17 cellular contexts compared by ENCODE assay signal in the genomic region with DNA sequence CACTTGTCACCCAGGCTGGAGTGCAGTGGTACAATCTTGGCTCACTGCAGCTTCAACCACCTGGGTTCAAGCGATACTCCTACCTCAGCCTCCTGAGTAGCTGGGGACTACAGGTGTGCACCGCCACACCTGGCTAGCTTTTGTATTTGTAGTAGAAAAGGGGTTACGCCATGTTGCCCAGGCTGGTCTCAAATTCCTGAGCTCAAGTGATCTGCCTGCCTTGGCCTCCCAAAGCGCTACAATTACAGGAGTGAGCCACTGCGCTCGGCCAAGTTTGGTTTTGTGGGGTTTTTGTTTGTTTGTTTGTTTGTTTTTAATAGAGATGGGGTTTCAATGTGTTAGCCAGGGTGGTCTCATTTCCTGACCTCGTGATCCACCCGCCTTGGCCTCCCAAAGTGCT. TPM values are rescaled to one million over a fixed set of nuclear protein-coding genes. Genes with fewer than 3 reads are reported as not detected.
DNase-seq lines count a peak whose midpoint lies in the region; ATAC-seq, FAIRE-seq and TF ChIP-seq lines count a peak whose summit lies in the region.
"Had no signal": no experiment of that assay in that cellular context is flagged by ENCODE, and none has a peak within 500 bp of the region (broad histone marks: within the 10 kb centered on the region; RNA-seq: fewer than 3 reads in every experiment).

No MANE protein-coding gene starts in this region.

- TF ChIP-seq POLR2A in breast epithelium (IDR thresholded peaks at IDR 0.05) (no peak), HCT116 (IDR thresholded peaks at IDR 0.05; ENCODE audit: borderline replicate concordance, extremely low read depth, insufficient read depth, insufficient read length) (no peak)

- H3K4me2 ChIP-seq in mammary epithelial cell (ENCODE audit: insufficient read depth, low read depth, low read length) (no peak overlapping the region), HCT116 (ENCODE audit: low read length) (no peak overlapping the region)
- H3K4me2 ChIP-seq: BLaER1 had no signal

- intact Hi-C loops in mammary epithelial cell (cut with micrococcal nuclease) (no loop called here), breast epithelium (cut with DNase I; ENCODE audit: low total_unique reads) (no loop called here), HCT116 (cut with micrococcal nuclease) (no loop called here)

- H3K4me1 ChIP-seq in mammary epithelial cell (ENCODE audit: insufficient read depth, low read length) (no peaks in the 10 kb centered on the region), breast epithelium (no peaks in the 10 kb centered on the region), HCT116 (ENCODE audit: control insufficient read depth in 1 of 2, insufficient read depth in 2 of 2, low read length in 2 of 2) (no peaks in the 10 kb centered on the region), foreskin keratinocyte (no peaks in the 10 kb centered on the region)
- H3K4me1 ChIP-seq: BLaER1 had no signal

- H2AFZ ChIP-seq in mammary epithelial cell (ENCODE audit: low read depth, low read length) = no peak overlapping the region
- no peak overlapping the region for H2AFZ ChIP-seq in HCT116 (ENCODE audit: low read depth, low read length, poor library complexity, severe bottlenecking)

- H3K36me3 ChIP-seq in mammary epithelial cell (ENCODE audit: insufficient read depth, low read length) = peaks cover 23% of the 10 kb centered on the region
- no peaks in the 10 kb centered on the region for H3K36me3 ChIP-seq in breast epithelium
- H3K36me3 ChIP-seq in HCT116 (ENCODE audit: control insufficient read depth in 1 of 2, insufficient read depth in 2 of 2, low read length in 2 of 2) = peaks cover 40 to 48% of the 10 kb centered on the region in 2 experiments

- WGBS in mammary epithelial cell (ENCODE audit: low coverage, missing lambda C conversion rate) = 97% methylated on average over 8 of the region's 8 CpGs

- CTCF ChIA-PET in mammary epithelial cell (lab: Charles Lee; ENCODE audit: low non-redundant PET) (no interaction called here), HCT116 (lab: Charles Lee) (interaction anchor here (1.8 kb wide), 1 partner anchor 14 kb away, joined by 6 read pairs; no protein-coding TSS in a partner anchor)

- H4K20me1 ChIP-seq in mammary epithelial cell (ENCODE audit: insufficient read depth, low read length) (peaks cover 2% of the 10 kb centered on the region), HCT116 (ENCODE audit: insufficient read depth) (peaks cover 15% of the 10 kb centered on the region; the same call in 1 of the 2 replicates)

- in situ Hi-C loops in mammary epithelial cell (cut with MboI; ENCODE audit: low sequenced_read_pairs in 2 of 2) = no loop called here

- H3K27me3 ChIP-seq in mammary epithelial cell (ENCODE audit: insufficient read depth, low read length) (no peaks in the 10 kb centered on the region), breast epithelium (no peaks in the 10 kb centered on the region), HCT116 (ENCODE audit: insufficient read depth, low read length) (no peaks in the 10 kb centered on the region), foreskin keratinocyte (no peaks in the 10 kb centered on the region)
- H3K27me3 ChIP-seq: BLaER1 had no signal

- H3K9ac ChIP-seq in mammary epithelial cell (ENCODE audit: insufficient read depth, low read length) (no peak overlapping the region), HCT116 (ENCODE audit: low read length) (no peak overlapping the region)
- H3K9ac ChIP-seq: BLaER1 had no signal

- dilution Hi-C loops in mammary epithelial cell (cut with HindIII; ENCODE audit: low sequenced_read_pairs) = no loop called here

- no peaks in the 10 kb centered on the region for H3K9me3 ChIP-seq in mammary epithelial cell (replicated peaks; ENCODE audit: insufficient read depth, low read length)
- H3K9me3 ChIP-seq in breast epithelium = no peaks in the 10 kb centered on the region
- H3K9me3 ChIP-seq in HCT116 (ENCODE audit: control insufficient read depth in 1 of 2, insufficient read depth in 1 of 2, low read depth in 1 of 2, low read length in 2 of 2) = no peaks in the 10 kb centered on the region
- H3K9me3 ChIP-seq: BLaER1 had no signal

- H3K4me3 ChIP-seq in mammary epithelial cell (replicated peaks in 1 of 3; ENCODE audit: insufficient read depth in 1 of 3, low read depth in 2 of 3, low read length in 3 of 3) (no peak overlapping the region), breast epithelium (no peak overlapping the region), HCT116 (replicated peaks in 1 of 2; ENCODE audit: low read depth in 1 of 2, low read length in 2 of 2) (no peak overlapping the region)
- H3K4me3 ChIP-seq: BLaER1 had no signal

- RAD21 ChIA-PET in HCT116 (lab: Charles Lee; ENCODE audit: low non-redundant PET in 1 of 2, low total read pairs in 2 of 2, uncharacterized antibody in 2 of 2, unreplicated experiment in 2 of 2) = no interaction called here

- H3K9me2 ChIP-seq in HCT116 (ENCODE audit: insufficient read depth) = no peaks in the 10 kb centered on the region

- ATAC-seq in HCT116 = no peak
- peak; percentile 36 for ATAC-seq in foreskin keratinocyte
- no peak for ATAC-seq in GM19455 (IDR thresholded peaks at IDR 0.05; ENCODE audit: unreplicated experiment)

- no peak for TF ChIP-seq RAD21 in HCT116 (IDR thresholded peaks at IDR 0.05; ENCODE audit: low read depth)

- BruUV-seq in mammary epithelial cell (replicated peaks; lab: Mats Ljungman, UMichigan) (no TSS peak), HCT116 (replicated peaks; lab: Mats Ljungman, UMichigan) (no TSS peak)

- TF ChIP-seq CTCF in mammary epithelial cell (conservative IDR thresholded peaks at IDR 0.05 in 1 of 2, IDR thresholded peaks at IDR 0.05 in 1 of 2; ENCODE audit: extremely low read depth in 1 of 2, insufficient read depth in 1 of 2, low read depth in 1 of 2, low read length in 2 of 2) (no peak), breast epithelium (IDR thresholded peaks at IDR 0.05) (no peak), HCT116 (IDR thresholded peaks at IDR 0.05 in 2 of 3, conservative IDR thresholded peaks at IDR 0.05 in 1 of 3; ENCODE audit: borderline replicate concordance in 1 of 3, insufficient read depth in 1 of 3, low read depth in 2 of 3, low read length in 2 of 3) (no peak), foreskin keratinocyte (conservative IDR thresholded peaks at IDR 0.05) (no peak)

- H3K79me2 ChIP-seq in mammary epithelial cell (ENCODE audit: insufficient read depth, low read length) (peaks cover 12% of the 10 kb centered on the region), HCT116 (ENCODE audit: insufficient read depth, low read length) (peaks cover 40% of the 10 kb centered on the region)

- DNase-seq in mammary epithelial cell = peak; percentile 28
- DNase-seq in breast epithelium (ENCODE audit: low spot score in 2 of 2) = no peak
- no peak for DNase-seq in HCT116 (ENCODE audit: low read depth, low spot score)
- no peak for DNase-seq in foreskin keratinocyte
- no peak for DNase-seq in urothelium cell line (ENCODE audit: low spot score)
- no peak for DNase-seq in EL
- DNase-seq: CD4-positive, alpha-beta memory T cell; HFFc6; NCI-H1417; NCI-H187; NCI-H2107; NCI-H510A; NCI-H748 treated with DMSO at 0.1 percent for 48 hours; OCI-M1; SIG-M5 had no signal

- peak; percentile 76 for FAIRE-seq in urothelium cell line (lab: Jason Lieb, UNC)

- H3K27ac ChIP-seq in mammary epithelial cell (ENCODE audit: insufficient read depth, low read depth, low read length) (no peak overlapping the region), breast epithelium (no peak overlapping the region), HCT116 (ENCODE audit: low read depth, low read length) (no peak overlapping the region), foreskin keratinocyte (no peak overlapping the region)
- H3K27ac ChIP-seq: BLaER1 had no signal

- POLR2A ChIA-PET in HCT116 (lab: Charles Lee) = interaction anchor here (0.6 kb wide), 1 partner anchor 11 kb away, joined by 3 read pairs; no protein-coding TSS in a partner anchor

TF ChIP-seq in HCT116, 20 proteins besides CTCF, POLR2A, EP300 and RAD21:
- TF ChIP-seq EZH2 (IDR thresholded peaks at IDR 0.05) (no peak), POLR2AphosphoS5 (IDR thresholded peaks at IDR 0.05; ENCODE audit: low read depth, low read length) (0 out of 2 replicates have a peak, but pooled peaks have one; percentile 16)

RNA-seq across cellular contexts. Expression of a gene that starts 12.3 kb away (rescaled TPM):
- 100 to 1,000 TPM in 1 of 2 donors, 10 to 100 TPM in 1; 90.2 to 175 TPM for total RNA-seq in mammary epithelial cell
- polyA plus RNA-seq in mammary epithelial cell = 42.2 TPM
- 130 TPM for polyA minus RNA-seq in mammary epithelial cell
- 10 to 100 TPM; 22.9 to 38.5 (median 26.9) TPM for total RNA-seq in breast epithelium
- 123 TPM for total RNA-seq in HCT116 (2021; ENCODE audit: unreplicated experiment)
- polyA plus RNA-seq in HCT116 (2012) = 47.5 and 61.8 TPM in 2 replicates
- 77.0 and 78.5 TPM in 2 replicates for total RNA-seq in foreskin keratinocyte
- polyA plus RNA-seq in foreskin keratinocyte = 39.6 and 48.9 TPM in 2 replicates

RNA-seq across cellular contexts. Expression of a gene that starts 51.0 kb away (rescaled TPM):
- 10 to 100 TPM; 35.2 to 41.5 TPM for total RNA-seq in mammary epithelial cell
- polyA plus RNA-seq in mammary epithelial cell = 8.3 TPM
- 19.4 TPM for polyA minus RNA-seq in mammary epithelial cell
- total RNA-seq in breast epithelium = 100 to 1,000 TPM in 1 of 3 donors, 10 to 100 TPM in 2; 76.0 to 110 (median 90.4) TPM
- 51.1 TPM for total RNA-seq in HCT116 (2021; ENCODE audit: unreplicated experiment)
- polyA plus RNA-seq in HCT116 (2012) = 8.7 and 12.7 TPM in 2 replicates
- 31.6 and 34.2 TPM in 2 replicates for total RNA-seq in foreskin keratinocyte
- polyA plus RNA-seq in foreskin keratinocyte = 3.9 and 5.0 TPM in 2 replicates
